Comparison of ENCODE assay signal across 2 cellular contexts in the genomic region with DNA sequence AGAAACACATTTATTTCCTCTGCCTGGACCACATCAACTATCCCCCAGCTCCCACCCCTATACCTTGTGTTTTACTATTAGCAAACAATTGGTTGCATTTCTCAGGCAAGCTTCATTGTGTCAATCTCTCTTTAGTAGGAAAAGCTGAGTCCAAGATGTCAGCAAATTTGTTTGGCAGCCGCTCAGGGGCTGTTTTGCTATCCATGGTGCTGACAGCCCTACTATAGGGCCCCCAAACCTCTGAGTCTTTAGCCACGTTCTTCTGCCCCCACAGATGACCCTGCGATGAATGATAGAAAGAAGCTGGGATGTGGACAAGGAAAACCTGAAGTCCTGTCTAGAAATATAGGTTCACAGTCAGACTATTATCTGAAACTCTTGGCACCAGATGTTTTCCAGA.
TF ChIP-seq lines count a peak whose summit lies in the region.

No MANE protein-coding gene starts in this region.

TF ChIP-seq in Ishikawa, 13 proteins besides CTCF, POLR2A, EP300 and RAD21 (continued from another document):
- TF ChIP-seq, protein P1, sequence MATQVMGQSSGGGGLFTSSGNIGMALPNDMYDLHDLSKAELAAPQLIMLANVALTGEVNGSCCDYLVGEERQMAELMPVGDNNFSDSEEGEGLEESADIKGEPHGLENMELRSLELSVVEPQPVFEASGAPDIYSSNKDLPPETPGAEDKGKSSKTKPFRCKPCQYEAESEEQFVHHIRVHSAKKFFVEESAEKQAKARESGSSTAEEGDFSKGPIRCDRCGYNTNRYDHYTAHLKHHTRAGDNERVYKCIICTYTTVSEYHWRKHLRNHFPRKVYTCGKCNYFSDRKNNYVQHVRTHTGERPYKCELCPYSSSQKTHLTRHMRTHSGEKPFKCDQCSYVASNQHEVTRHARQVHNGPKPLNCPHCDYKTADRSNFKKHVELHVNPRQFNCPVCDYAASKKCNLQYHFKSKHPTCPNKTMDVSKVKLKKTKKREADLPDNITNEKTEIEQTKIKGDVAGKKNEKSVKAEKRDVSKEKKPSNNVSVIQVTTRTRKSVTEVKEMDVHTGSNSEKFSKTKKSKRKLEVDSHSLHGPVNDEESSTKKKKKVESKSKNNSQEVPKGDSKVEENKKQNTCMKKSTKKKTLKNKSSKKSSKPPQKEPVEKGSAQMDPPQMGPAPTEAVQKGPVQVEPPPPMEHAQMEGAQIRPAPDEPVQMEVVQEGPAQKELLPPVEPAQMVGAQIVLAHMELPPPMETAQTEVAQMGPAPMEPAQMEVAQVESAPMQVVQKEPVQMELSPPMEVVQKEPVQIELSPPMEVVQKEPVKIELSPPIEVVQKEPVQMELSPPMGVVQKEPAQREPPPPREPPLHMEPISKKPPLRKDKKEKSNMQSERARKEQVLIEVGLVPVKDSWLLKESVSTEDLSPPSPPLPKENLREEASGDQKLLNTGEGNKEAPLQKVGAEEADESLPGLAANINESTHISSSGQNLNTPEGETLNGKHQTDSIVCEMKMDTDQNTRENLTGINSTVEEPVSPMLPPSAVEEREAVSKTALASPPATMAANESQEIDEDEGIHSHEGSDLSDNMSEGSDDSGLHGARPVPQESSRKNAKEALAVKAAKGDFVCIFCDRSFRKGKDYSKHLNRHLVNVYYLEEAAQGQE (IDR thresholded peaks at IDR 0.05; ENCODE audit: low read depth): peak; percentile 93
- no peak for TF ChIP-seq TCF12 (IDR thresholded peaks at IDR 0.05; ENCODE audit: low read depth)

TF ChIP-seq in WTC11, 78 proteins besides CTCF, POLR2A, EP300 and RAD21 (continued from another document):
- TF ChIP-seq IRF1 (CRISPR knock-in tag; IDR thresholded peaks at IDR 0.05) (no peak), HMGA2 (CRISPR knock-in tag; IDR thresholded peaks at IDR 0.05) (no peak), TP53 (CRISPR knock-in tag; IDR thresholded peaks at IDR 0.05) (no peak), USF1 (CRISPR knock-in tag; IDR thresholded peaks at IDR 0.05) (peak; percentile 32; the same call in 1 of the 2 replicates)
- TF ChIP-seq, protein P2, sequence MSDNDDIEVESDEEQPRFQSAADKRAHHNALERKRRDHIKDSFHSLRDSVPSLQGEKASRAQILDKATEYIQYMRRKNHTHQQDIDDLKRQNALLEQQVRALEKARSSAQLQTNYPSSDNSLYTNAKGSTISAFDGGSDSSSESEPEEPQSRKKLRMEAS (CRISPR knock-in tag; IDR thresholded peaks at IDR 0.05): no peak
